ENCODE assay signal across 7 cellular contexts in genomic region chr4:131734851-131735385, GRCh38.
DNase-seq lines count a peak whose midpoint lies in the region; ATAC-seq and TF ChIP-seq lines count a peak whose summit lies in the region.
"Not testable (repeated sequence)": the region's sequence is repeated elsewhere in the genome, so short reads cannot be mapped to it uniquely, and the experiment has no call there.

No MANE protein-coding gene starts in this region.

- WGBS in spleen, 5 donors, result 88 to 98% (median 94%) methylated on average over 16 to 29 of the region's 51 CpGs

- not testable (repeated sequence) for H3K4me1 ChIP-seq in spleen

- not testable (repeated sequence) for H3K27me3 Mint-ChIP-seq in activated B cell treated with CpG ODN at 0.5 μM for 24 hours; activated CD8-positive, alpha-beta memory T cell treated with anti-CD3 and anti-CD28 coated beads, Interleukin-2, amount 10 ng/mL, durations not matched to agents 7 days and 5 days; endothelial cell (ENCODE audit: unreplicated experiment)

- H3K27ac ChIP-seq in spleen, result not testable (repeated sequence)

- not testable (repeated sequence) for H3K36me3 ChIP-seq in spleen

- H3K9me3 Mint-ChIP-seq in activated B cell treated with CpG ODN at 0.5 μM for 24 hours; activated CD8-positive, alpha-beta memory T cell treated with anti-CD3 and anti-CD28 coated beads, Interleukin-2, amount 10 ng/mL, durations not matched to agents 7 days and 5 days (ENCODE audit: low read depth); endothelial cell (ENCODE audit: unreplicated experiment): not testable (repeated sequence)

- ATAC-seq in activated B cell treated with CpG ODN at 0.5 μM for 24 hours (ENCODE audit: low read depth); activated CD8-positive, alpha-beta memory T cell treated with anti-CD3 and anti-CD28 coated beads, Interleukin-2, amount 10 ng/mL, durations not matched to agents 7 days and 5 days; left lobe of liver: not testable (repeated sequence)

- not testable (repeated sequence) for TF ChIP-seq CTCF in activated B cell treated with CpG ODN at 0.5 μM for 24 hours (IDR thresholded peaks at IDR 0.05); endothelial cell (IDR thresholded peaks at IDR 0.05; ENCODE audit: unreplicated experiment); spleen (IDR thresholded peaks at IDR 0.05 in 8 of 11, conservative IDR thresholded peaks at IDR 0.05 in 3 of 11)

- POLR2A ChIA-PET in activated B cell treated with CpG ODN at 0.5 μM for 24 hours (lab: Charles Lee), result not testable (repeated sequence)

- not testable (repeated sequence) for H3K4me3 ChIP-seq in spleen

- H3K36me3 Mint-ChIP-seq in activated B cell treated with CpG ODN at 0.5 μM for 24 hours (ENCODE audit: low read depth); activated CD8-positive, alpha-beta memory T cell treated with anti-CD3 and anti-CD28 coated beads, Interleukin-2, amount 10 ng/mL, durations not matched to agents 7 days and 5 days; endothelial cell (ENCODE audit: low read depth, unreplicated experiment): not testable (repeated sequence)

- H3K9me3 ChIP-seq in spleen, result peaks cover 0 to 12% (median 1%) of the 10 kb centered on the region in 8 donors

- intact Hi-C loops in activated B cell treated with CpG ODN at 0.5 μM for 24 hours (cut with micrococcal nuclease); spleen (cut with DNase I; ENCODE audit: low total_unique reads): not testable (repeated sequence)

- DNase-seq in activated B cell treated with CpG ODN at 0.5 μM for 24 hours (peak; percentile 30), endothelial cell (ENCODE audit: low spot score) (peak; percentile 27), left lobe of liver (ENCODE audit: low spot score) (peak; percentile 65), mucosa of gallbladder (ENCODE audit: low spot score) (peak; percentile 53), spleen (peak; percentile 57)
- DNase-seq in activated CD8-positive, alpha-beta memory T cell treated with anti-CD3 and anti-CD28 coated beads, Interleukin-2, amount 10 ng/mL, durations not matched to agents 7 days and 5 days, result peak; percentile 51
- DNase-seq in activated effector memory CD4-positive, alpha-beta T cell treated with anti-CD3 and anti-CD28 coated beads, Interleukin-2, amount 50 U/mL, for 16 hours, result peak; percentile 73

- CTCF ChIA-PET in activated B cell treated with CpG ODN at 0.5 μM for 24 hours (lab: Charles Lee); activated CD8-positive, alpha-beta memory T cell treated with anti-CD3 and anti-CD28 coated beads, Interleukin-2, amount 10 ng/mL, durations not matched to agents 7 days and 5 days (lab: Charles Lee): not testable (repeated sequence)

- H3K4me1 Mint-ChIP-seq in activated B cell treated with CpG ODN at 0.5 μM for 24 hours; activated CD8-positive, alpha-beta memory T cell treated with anti-CD3 and anti-CD28 coated beads, Interleukin-2, amount 10 ng/mL, durations not matched to agents 7 days and 5 days; endothelial cell (ENCODE audit: unreplicated experiment): not testable (repeated sequence)

- H3K27me3 ChIP-seq in spleen (replicated peaks in 1 of 7), result not testable (repeated sequence)

- not testable (repeated sequence) for H3K27ac Mint-ChIP-seq in activated B cell treated with CpG ODN at 0.5 μM for 24 hours; activated CD8-positive, alpha-beta memory T cell treated with anti-CD3 and anti-CD28 coated beads, Interleukin-2, amount 10 ng/mL, durations not matched to agents 7 days and 5 days
- peak overlapping the region; percentile 49 for H3K27ac Mint-ChIP-seq in endothelial cell (ENCODE audit: unreplicated experiment)

- TF ChIP-seq POLR2A in spleen (IDR thresholded peaks at IDR 0.05), result not testable (repeated sequence)

- not testable (repeated sequence) for H3K4me3 Mint-ChIP-seq in activated B cell treated with CpG ODN at 0.5 μM for 24 hours; activated CD8-positive, alpha-beta memory T cell treated with anti-CD3 and anti-CD28 coated beads, Interleukin-2, amount 10 ng/mL, durations not matched to agents 7 days and 5 days; endothelial cell (ENCODE audit: unreplicated experiment)
